In the genomic region with DNA sequence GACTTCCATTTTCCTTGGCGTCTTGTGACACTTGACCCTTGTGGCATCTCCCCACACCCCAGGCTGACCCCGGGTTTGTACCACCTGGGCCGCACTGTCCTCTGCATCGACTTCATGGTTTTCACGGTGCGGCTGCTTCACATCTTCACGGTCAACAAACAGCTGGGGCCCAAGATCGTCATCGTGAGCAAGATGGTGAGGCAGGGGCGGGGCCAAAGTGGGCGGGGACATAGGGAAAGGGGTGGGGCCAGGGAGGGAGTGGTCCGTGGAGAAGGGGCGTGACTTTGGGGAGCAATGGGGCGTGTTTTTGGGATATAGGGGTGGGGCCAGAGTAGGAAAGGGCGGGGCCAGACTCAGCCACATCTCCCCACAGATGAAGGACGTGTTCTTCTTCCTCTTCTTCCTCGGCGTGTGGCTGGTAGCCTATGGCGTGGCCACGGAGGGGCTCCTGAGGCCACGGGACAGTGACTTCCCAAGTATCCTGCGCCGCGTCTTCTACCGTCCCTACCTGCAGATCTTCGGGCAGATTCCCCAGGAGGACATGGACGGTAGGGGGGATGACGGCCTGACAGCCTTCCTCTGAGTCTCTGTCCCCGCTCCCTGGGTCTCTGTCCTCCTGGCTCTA, we compare ENCODE assay signal across 1 cellular context.
TF ChIP-seq lines count a peak whose summit lies in the region.

No MANE protein-coding gene starts in this region.

TF ChIP-seq in K562, 482 proteins besides CTCF, POLR2A, EP300 and RAD21 (continued from another document):
- TF ChIP-seq, protein P1, sequence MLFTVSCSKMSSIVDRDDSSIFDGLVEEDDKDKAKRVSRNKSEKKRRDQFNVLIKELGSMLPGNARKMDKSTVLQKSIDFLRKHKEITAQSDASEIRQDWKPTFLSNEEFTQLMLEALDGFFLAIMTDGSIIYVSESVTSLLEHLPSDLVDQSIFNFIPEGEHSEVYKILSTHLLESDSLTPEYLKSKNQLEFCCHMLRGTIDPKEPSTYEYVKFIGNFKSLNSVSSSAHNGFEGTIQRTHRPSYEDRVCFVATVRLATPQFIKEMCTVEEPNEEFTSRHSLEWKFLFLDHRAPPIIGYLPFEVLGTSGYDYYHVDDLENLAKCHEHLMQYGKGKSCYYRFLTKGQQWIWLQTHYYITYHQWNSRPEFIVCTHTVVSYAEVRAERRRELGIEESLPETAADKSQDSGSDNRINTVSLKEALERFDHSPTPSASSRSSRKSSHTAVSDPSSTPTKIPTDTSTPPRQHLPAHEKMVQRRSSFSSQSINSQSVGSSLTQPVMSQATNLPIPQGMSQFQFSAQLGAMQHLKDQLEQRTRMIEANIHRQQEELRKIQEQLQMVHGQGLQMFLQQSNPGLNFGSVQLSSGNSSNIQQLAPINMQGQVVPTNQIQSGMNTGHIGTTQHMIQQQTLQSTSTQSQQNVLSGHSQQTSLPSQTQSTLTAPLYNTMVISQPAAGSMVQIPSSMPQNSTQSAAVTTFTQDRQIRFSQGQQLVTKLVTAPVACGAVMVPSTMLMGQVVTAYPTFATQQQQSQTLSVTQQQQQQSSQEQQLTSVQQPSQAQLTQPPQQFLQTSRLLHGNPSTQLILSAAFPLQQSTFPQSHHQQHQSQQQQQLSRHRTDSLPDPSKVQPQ (CRISPR knock-in tag; IDR thresholded peaks at IDR 0.05; ENCODE audit: borderline replicate concordance): no peak
- TF ChIP-seq POLR2G (IDR thresholded peaks at IDR 0.05; ENCODE audit: low read depth, low read length) (peak; percentile 50; the same call in 1 of the 2 replicates), SUPT5H (IDR thresholded peaks at IDR 0.05) (0 out of 2 replicates have a peak, but pooled peaks have one; percentile 31), MCM5 (IDR thresholded peaks at IDR 0.05; ENCODE audit: low read depth) (no peak), MTA1 (IDR thresholded peaks at IDR 0.05; ENCODE audit: borderline replicate concordance) (no peak), TCF3 (CRISPR knock-in tag; IDR thresholded peaks at IDR 0.05) (no peak), RFX7 (CRISPR knock-in tag; IDR thresholded peaks at IDR 0.05) (no peak), ZNF316 (IDR thresholded peaks at IDR 0.05) (no peak), RBFOX2 (IDR thresholded peaks at IDR 0.05; ENCODE audit: low read depth, low read length) (peak; percentile 38; the same call in 1 of the 2 replicates), ZNF589 (CRISPR knock-in tag; IDR thresholded peaks at IDR 0.05; ENCODE audit: low read depth) (no peak), SAP30 (IDR thresholded peaks at IDR 0.05; ENCODE audit: borderline replicate concordance, insufficient read depth, low read depth, low read length, poor library complexity, severe bottlenecking) (no peak), USF2 (CRISPR knock-in tag; IDR thresholded peaks at IDR 0.05) (no peak), GATA2 (CRISPR knock-in tag; IDR thresholded peaks at IDR 0.05) (no peak), ZFPM2 (CRISPR knock-in tag; IDR thresholded peaks at IDR 0.05) (no peak), ZNF77 (CRISPR knock-in tag; IDR thresholded peaks at IDR 0.05) (no peak), RBM22 (IDR thresholded peaks at IDR 0.05; ENCODE audit: low read depth, low read length, poor library complexity, severe bottlenecking) (no peak), KLF16 (IDR thresholded peaks at IDR 0.05) (no peak), MIER1 (IDR thresholded peaks at IDR 0.05; ENCODE audit: low read depth) (no peak), ETV5 (CRISPR knock-in tag; IDR thresholded peaks at IDR 0.05; ENCODE audit: low read depth) (no peak), ZNF766 (CRISPR knock-in tag; conservative IDR thresholded peaks at IDR 0.05) (no peak), SIN3A (IDR thresholded peaks at IDR 0.05; ENCODE audit: borderline replicate concordance in 2 of 2, control insufficient read depth in 1 of 2, low read depth in 2 of 2, low read length in 2 of 2) (peak in 1 of 2 experiments; percentile 50; a peak in 1 of 4 replicates), MEF2D (tag; conservative IDR thresholded peaks at IDR 0.05; ENCODE audit: low read depth) (no peak), COPS2 (conservative IDR thresholded peaks at IDR 0.05) (no peak), ZNF24 (IDR thresholded peaks at IDR 0.05) (no peak), GABPA (tag; conservative IDR thresholded peaks at IDR 0.05; ENCODE audit: low read depth) (no peak), SP1 (CRISPR knock-in tag; IDR thresholded peaks at IDR 0.05) (peak; percentile 46; the same call in 1 of the 2 replicates), ZBTB1 (CRISPR knock-in tag; IDR thresholded peaks at IDR 0.05; ENCODE audit: borderline replicate concordance, low read depth) (no peak), HNRNPUL1 (IDR thresholded peaks at IDR 0.05; ENCODE audit: low read length) (no peak), ZNF695 (CRISPR knock-in tag; IDR thresholded peaks at IDR 0.05) (no peak)
- TF ChIP-seq, protein P2, sequence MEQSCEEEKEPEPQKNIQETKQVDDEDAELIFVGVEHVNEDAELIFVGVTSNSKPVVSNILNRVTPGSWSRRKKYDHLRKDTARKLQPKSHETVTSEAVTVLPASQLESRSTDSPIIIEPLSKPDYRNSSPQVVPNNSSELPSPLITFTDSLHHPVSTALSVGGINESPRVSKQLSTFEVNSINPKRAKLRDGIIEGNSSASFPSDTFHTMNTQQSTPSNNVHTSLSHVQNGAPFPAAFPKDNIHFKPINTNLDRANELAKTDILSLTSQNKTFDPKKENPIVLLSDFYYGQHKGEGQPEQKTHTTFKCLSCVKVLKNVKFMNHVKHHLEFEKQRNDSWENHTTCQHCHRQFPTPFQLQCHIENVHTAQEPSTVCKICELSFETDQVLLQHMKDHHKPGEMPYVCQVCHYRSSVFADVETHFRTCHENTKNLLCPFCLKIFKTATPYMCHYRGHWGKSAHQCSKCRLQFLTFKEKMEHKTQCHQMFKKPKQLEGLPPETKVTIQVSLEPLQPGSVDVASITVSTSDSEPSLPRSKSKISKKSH (CRISPR knock-in tag; IDR thresholded peaks at IDR 0.05): no peak
- TF ChIP-seq, protein P3, sequence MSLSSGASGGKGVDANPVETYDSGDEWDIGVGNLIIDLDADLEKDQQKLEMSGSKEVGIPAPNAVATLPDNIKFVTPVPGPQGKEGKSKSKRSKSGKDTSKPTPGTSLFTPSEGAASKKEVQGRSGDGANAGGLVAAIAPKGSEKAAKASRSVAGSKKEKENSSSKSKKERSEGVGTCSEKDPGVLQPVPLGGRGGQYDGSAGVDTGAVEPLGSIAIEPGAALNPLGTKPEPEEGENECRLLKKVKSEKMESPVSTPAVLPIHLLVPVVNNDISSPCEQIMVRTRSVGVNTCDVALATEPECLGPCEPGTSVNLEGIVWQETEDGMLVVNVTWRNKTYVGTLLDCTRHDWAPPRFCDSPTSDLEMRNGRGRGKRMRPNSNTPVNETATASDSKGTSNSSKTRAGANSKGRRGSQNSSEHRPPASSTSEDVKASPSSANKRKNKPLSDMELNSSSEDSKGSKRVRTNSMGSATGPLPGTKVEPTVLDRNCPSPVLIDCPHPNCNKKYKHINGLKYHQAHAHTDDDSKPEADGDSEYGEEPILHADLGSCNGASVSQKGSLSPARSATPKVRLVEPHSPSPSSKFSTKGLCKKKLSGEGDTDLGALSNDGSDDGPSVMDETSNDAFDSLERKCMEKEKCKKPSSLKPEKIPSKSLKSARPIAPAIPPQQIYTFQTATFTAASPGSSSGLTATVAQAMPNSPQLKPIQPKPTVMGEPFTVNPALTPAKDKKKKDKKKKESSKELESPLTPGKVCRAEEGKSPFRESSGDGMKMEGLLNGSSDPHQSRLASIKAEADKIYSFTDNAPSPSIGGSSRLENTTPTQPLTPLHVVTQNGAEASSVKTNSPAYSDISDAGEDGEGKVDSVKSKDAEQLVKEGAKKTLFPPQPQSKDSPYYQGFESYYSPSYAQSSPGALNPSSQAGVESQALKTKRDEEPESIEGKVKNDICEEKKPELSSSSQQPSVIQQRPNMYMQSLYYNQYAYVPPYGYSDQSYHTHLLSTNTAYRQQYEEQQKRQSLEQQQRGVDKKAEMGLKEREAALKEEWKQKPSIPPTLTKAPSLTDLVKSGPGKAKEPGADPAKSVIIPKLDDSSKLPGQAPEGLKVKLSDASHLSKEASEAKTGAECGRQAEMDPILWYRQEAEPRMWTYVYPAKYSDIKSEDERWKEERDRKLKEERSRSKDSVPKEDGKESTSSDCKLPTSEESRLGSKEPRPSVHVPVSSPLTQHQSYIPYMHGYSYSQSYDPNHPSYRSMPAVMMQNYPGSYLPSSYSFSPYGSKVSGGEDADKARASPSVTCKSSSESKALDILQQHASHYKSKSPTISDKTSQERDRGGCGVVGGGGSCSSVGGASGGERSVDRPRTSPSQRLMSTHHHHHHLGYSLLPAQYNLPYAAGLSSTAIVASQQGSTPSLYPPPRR (CRISPR knock-in tag; IDR thresholded peaks at IDR 0.05; ENCODE audit: borderline replicate concordance): no peak
